ENCODE assay signal across 15 cellular contexts in the genomic region with DNA sequence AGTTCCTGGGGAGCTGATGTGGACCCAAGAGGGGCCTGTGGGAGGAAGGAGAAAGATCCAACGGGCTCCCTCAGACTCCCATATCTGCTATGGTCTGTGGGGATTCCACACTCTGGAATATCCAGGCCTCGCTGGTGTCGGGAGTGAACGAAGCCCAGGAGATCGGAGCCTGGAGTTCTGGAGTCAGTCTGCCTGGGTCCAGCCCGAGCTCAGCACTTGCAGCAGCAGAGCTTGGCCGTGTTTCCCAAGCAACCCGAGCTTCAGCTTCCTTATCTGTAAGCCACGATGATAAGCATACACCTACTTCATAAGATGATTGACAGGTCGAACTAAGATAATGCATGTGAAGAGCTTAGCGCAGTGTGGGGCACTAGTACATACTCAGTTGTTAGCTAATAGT.
"Had no signal": no experiment of that assay in that cellular context is flagged by ENCODE, and none has a peak within 500 bp of the region (broad histone marks: within the 10 kb centered on the region; RNA-seq: fewer than 3 reads in every experiment).

No MANE protein-coding gene starts in this region.

- H3K36me3 ChIP-seq: adrenal gland had no signal

- H3K27ac Mint-ChIP-seq: activated CD4-positive, alpha-beta memory T cell treated with anti-CD3 and anti-CD28 coated beads for 36 hours; activated naive CD4-positive, alpha-beta T cell treated with anti-CD3 and anti-CD28 coated beads, Interleukin-2, amount 50 U/mL, for 72 hours; activated T-helper 1 cell treated with anti-CD3 and anti-CD28 coated beads, Interleukin-12 subunit alpha, Interleukin-12 subunit beta, Interleukin-2, Interleukin-4 antibody, amounts not matched to agents 30 ng/mL and 10 ng/mL and 1 ng/mL, durations not matched to agents 14 hours and 24 hours and 36 hours; effector memory CD8-positive, alpha-beta T cell; stimulated activated naive CD8-positive, alpha-beta T cell treated with anti-CD3 and anti-CD28 coated beads, Interleukin-15, Interleukin-2, amounts not matched to agents 100 ng/mL and 50 ng/mL, for 24 hours; type B pancreatic cell had no signal

- H3K4me1 Mint-ChIP-seq: WTC11 had no signal

- H3K4me1 ChIP-seq: adrenal gland had no signal

- H3K4me3 ChIP-seq: adrenal gland, esophagus squamous epithelium, suprapubic skin had no signal

- H3K9me3 ChIP-seq: adrenal gland, esophagus squamous epithelium, suprapubic skin had no signal

- H3K27me3 ChIP-seq: adrenal gland, esophagus squamous epithelium, suprapubic skin had no signal

- ATAC-seq: activated CD4-positive, alpha-beta T cell treated with anti-CD3 and anti-CD28 coated beads for 36 hours; activated naive CD4-positive, alpha-beta T cell treated with anti-CD3 and anti-CD28 coated beads, Interleukin-2, amount 50 U/mL, for 72 hours; effector memory CD8-positive, alpha-beta T cell; WTC11 had no signal

- H3K27ac ChIP-seq: adrenal gland, esophagus squamous epithelium, suprapubic skin had no signal

- H3K4me3 Mint-ChIP-seq: activated CD4-positive, alpha-beta memory T cell treated with anti-CD3 and anti-CD28 coated beads for 36 hours; activated CD4-positive, alpha-beta T cell treated with anti-CD3 and anti-CD28 coated beads for 36 hours; activated T-helper 1 cell treated with anti-CD3 and anti-CD28 coated beads, Interleukin-12 subunit alpha, Interleukin-12 subunit beta, Interleukin-2, Interleukin-4 antibody, amounts not matched to agents 30 ng/mL and 10 ng/mL and 1 ng/mL, durations not matched to agents 14 hours and 24 hours and 36 hours; effector memory CD8-positive, alpha-beta T cell; stimulated activated naive CD8-positive, alpha-beta T cell treated with anti-CD3 and anti-CD28 coated beads, Interleukin-15, Interleukin-2, amounts not matched to agents 100 ng/mL and 50 ng/mL, for 24 hours; type B pancreatic cell; WTC11 had no signal

- DNase-seq: activated CD4-positive, alpha-beta memory T cell treated with anti-CD3 and anti-CD28 coated beads for 36 hours; activated CD4-positive, alpha-beta T cell treated with anti-CD3 and anti-CD28 coated beads for 36 hours; activated gamma-delta T cell treated with Interleukin-2 at 50 U/mL for 16 hours; activated T-cell treated with anti-CD3 and anti-CD28 coated beads for 4 hours; adrenal gland; effector memory CD8-positive, alpha-beta T cell; esophagus squamous epithelium; SW 1271; T-helper 2 cell had no signal

- H3K36me3 Mint-ChIP-seq: activated CD4-positive, alpha-beta memory T cell treated with anti-CD3 and anti-CD28 coated beads for 36 hours; activated naive CD4-positive, alpha-beta T cell treated with anti-CD3 and anti-CD28 coated beads, Interleukin-2, amount 50 U/mL, for 72 hours; type B pancreatic cell; WTC11 had no signal

- H3K9me3 Mint-ChIP-seq: activated CD4-positive, alpha-beta memory T cell treated with anti-CD3 and anti-CD28 coated beads for 36 hours; activated naive CD4-positive, alpha-beta T cell treated with anti-CD3 and anti-CD28 coated beads, Interleukin-2, amount 50 U/mL, for 72 hours; activated T-helper 1 cell treated with anti-CD3 and anti-CD28 coated beads, Interleukin-12 subunit alpha, Interleukin-12 subunit beta, Interleukin-2, Interleukin-4 antibody, amounts not matched to agents 30 ng/mL and 10 ng/mL and 1 ng/mL, durations not matched to agents 14 hours and 24 hours and 36 hours; effector memory CD8-positive, alpha-beta T cell; stimulated activated naive CD8-positive, alpha-beta T cell treated with anti-CD3 and anti-CD28 coated beads, Interleukin-15, Interleukin-2, amounts not matched to agents 100 ng/mL and 50 ng/mL, for 24 hours; type B pancreatic cell; WTC11 had no signal

- H3K27me3 Mint-ChIP-seq: activated CD4-positive, alpha-beta memory T cell treated with anti-CD3 and anti-CD28 coated beads for 36 hours; activated CD4-positive, alpha-beta T cell treated with anti-CD3 and anti-CD28 coated beads for 36 hours; stimulated activated naive CD8-positive, alpha-beta T cell treated with anti-CD3 and anti-CD28 coated beads, Interleukin-15, Interleukin-2, amounts not matched to agents 100 ng/mL and 50 ng/mL, for 24 hours had no signal
